In genomic region chr15:54659668-54660067, GRCh38 we compare ENCODE assay signal across 9 cellular contexts.
"Had no signal": no experiment of that assay in that cellular context is flagged by ENCODE, and none has a peak within 500 bp of the region (broad histone marks: within the 10 kb centered on the region; RNA-seq: fewer than 3 reads in every experiment).

No MANE protein-coding gene starts in this region.

- FAIRE-seq: HepG2 had no signal

- DNase-seq: GM23248, GOT3, H7, HFFc6, KBM-7 had no signal

- H3K9me3 ChIP-seq: HAP-1 had no signal

- H3K4me1 ChIP-seq: HAP-1 had no signal

- H3K4me3 ChIP-seq: GM23248, HAP-1 had no signal

- H2AFZ ChIP-seq: GM23248 had no signal

- H3K27ac ChIP-seq: GM23248, HL-60 had no signal

- H3K9ac ChIP-seq: GM23248 had no signal

- H3K36me3 ChIP-seq: HAP-1 had no signal

- ATAC-seq: HCT116, HepG2 had no signal
